Comparison of ENCODE assay signal across 8 cellular contexts in the genomic region with DNA sequence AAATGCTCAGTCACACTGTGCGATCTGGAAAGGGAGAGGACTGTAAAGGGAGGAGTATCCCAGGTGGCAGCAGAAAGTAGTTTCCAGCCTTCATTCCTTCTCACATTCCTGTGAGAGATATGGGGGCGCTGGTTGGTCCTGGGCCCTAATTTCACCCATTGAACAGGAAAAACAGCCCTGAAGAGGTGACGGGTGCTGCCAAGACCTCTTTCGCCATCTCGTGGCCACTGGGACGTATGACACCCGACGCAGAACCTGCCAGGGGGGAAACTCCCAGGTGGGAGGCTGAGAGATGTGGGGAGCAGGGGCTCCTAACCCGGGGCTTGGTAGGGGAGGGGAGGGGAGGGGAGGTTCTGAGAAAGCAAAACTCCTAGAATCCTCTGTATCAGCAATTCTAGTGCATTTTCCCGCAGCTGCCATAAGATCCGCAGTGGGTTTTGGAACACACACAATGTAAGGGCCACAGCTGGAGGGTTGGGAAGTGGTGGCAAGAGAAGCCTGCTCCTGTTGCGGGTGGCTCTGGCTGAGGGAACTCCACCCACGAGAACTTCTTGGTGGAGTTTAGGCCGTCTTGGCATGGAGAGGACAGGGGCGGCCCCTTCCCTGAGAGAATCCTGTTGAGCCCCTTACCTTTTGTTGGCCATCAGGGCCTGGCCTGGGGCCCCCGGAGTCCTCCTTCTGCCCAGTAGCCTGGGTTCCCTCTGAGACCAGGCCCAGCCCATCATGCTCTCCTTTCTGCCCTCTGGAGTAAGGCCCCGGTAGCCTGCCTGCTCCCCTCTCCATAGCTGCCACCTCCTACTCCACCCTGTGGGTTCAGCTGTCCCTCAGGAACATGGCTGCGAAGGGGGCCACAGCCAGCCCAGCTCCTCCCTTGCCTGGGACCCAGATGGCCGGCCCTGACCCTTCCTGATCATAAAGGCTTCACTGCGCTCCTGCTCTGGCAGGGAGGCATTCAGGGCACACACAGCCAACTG.
DNase-seq lines count a peak whose midpoint lies in the region; ATAC-seq lines count a peak whose summit lies in the region.

No MANE protein-coding gene starts in this region.

- H3K27me3 ChIP-seq in CD8-positive, alpha-beta memory T cell (ENCODE audit: insufficient read depth, low read length, poor library complexity, severe bottlenecking), result no peaks in the 10 kb centered on the region

- peaks cover 0 to 2% (median 0%) of the 10 kb centered on the region in 5 donors for H3K9me3 Mint-ChIP-seq in CD8-positive, alpha-beta memory T cell
- H3K9me3 Mint-ChIP-seq in activated naive CD8-positive, alpha-beta T cell treated with anti-CD3 and anti-CD28 coated beads, Interleukin-2, amount 50 U/mL, for 24 hours, result no peaks in the 10 kb centered on the region

- peaks cover 0 to 2% (median 0%) of the 10 kb centered on the region in 3 donors for H3K4me1 Mint-ChIP-seq in CD8-positive, alpha-beta memory T cell
- no peaks in the 10 kb centered on the region for H3K4me1 Mint-ChIP-seq in activated naive CD8-positive, alpha-beta T cell treated with anti-CD3 and anti-CD28 coated beads, Interleukin-2, amount 50 U/mL, for 24 hours

- H3K27ac ChIP-seq in CD8-positive, alpha-beta memory T cell (ENCODE audit: low read depth, low read length), result no peak overlapping the region

- H3K36me3 ChIP-seq in CD8-positive, alpha-beta memory T cell (ENCODE audit: insufficient read depth, low read length), result no peaks in the 10 kb centered on the region

- POLR2A ChIA-PET in CD8-positive, alpha-beta memory T cell (lab: Charles Lee), result no interaction called here

- DNase-seq in CD8-positive, alpha-beta memory T cell, result peak in 3 of 5 donors; percentile 25 to 45 (median 34)
- DNase-seq in RPMI7951 (ENCODE audit: low read depth), result peak; percentile 6
- peak; percentile 40 for DNase-seq in activated naive CD8-positive, alpha-beta T cell treated with anti-CD3 and anti-CD28 coated beads, Interleukin-2, amount 50 U/mL, for 24 hours
- DNase-seq in islet precursor cell, result peak; percentile 70
- peak; percentile 33 for DNase-seq in stimulated activated CD4-positive, alpha-beta T cell treated with anti-CD3 and anti-CD28 coated beads, Interleukin-4, amount 100 ng/mL, for 24 hours

- H3K36me3 Mint-ChIP-seq in CD8-positive, alpha-beta memory T cell, result no peaks in the 10 kb centered on the region
- H3K36me3 Mint-ChIP-seq in activated naive CD8-positive, alpha-beta T cell treated with anti-CD3 and anti-CD28 coated beads, Interleukin-2, amount 50 U/mL, for 24 hours (ENCODE audit: low read depth), result no peaks in the 10 kb centered on the region

- H3K9me3 ChIP-seq in CD8-positive, alpha-beta memory T cell (ENCODE audit: low read length), result no peaks in the 10 kb centered on the region

- peaks cover 0 to 18% of the 10 kb centered on the region in 2 donors for H3K27me3 Mint-ChIP-seq in CD8-positive, alpha-beta memory T cell
- H3K27me3 Mint-ChIP-seq in activated naive CD8-positive, alpha-beta T cell treated with anti-CD3 and anti-CD28 coated beads, Interleukin-2, amount 50 U/mL, for 24 hours, result no peaks in the 10 kb centered on the region

- ATAC-seq in GM18907 (IDR thresholded peaks at IDR 0.05; ENCODE audit: unreplicated experiment) (peak; percentile 92), HG03342 (IDR thresholded peaks at IDR 0.05; ENCODE audit: unreplicated experiment) (peak; percentile 73), GM21447 (IDR thresholded peaks at IDR 0.05; ENCODE audit: unreplicated experiment) (no peak)
- ATAC-seq in activated naive CD8-positive, alpha-beta T cell treated with anti-CD3 and anti-CD28 coated beads, Interleukin-2, amount 50 U/mL, for 24 hours, result peak; percentile 43

- H3K4me1 ChIP-seq in CD8-positive, alpha-beta memory T cell (ENCODE audit: insufficient read depth, low read length), result no peaks in the 10 kb centered on the region

- no peak overlapping the region for H3K4me3 ChIP-seq in CD8-positive, alpha-beta memory T cell (ENCODE audit: low read length)

- no peak overlapping the region for H3K27ac Mint-ChIP-seq in CD8-positive, alpha-beta memory T cell
- no peak overlapping the region for H3K27ac Mint-ChIP-seq in activated naive CD8-positive, alpha-beta T cell treated with anti-CD3 and anti-CD28 coated beads, Interleukin-2, amount 50 U/mL, for 24 hours

- no peak overlapping the region for H3K4me3 Mint-ChIP-seq in CD8-positive, alpha-beta memory T cell
- H3K4me3 Mint-ChIP-seq in activated naive CD8-positive, alpha-beta T cell treated with anti-CD3 and anti-CD28 coated beads, Interleukin-2, amount 50 U/mL, for 24 hours, result no peak overlapping the region

- CTCF ChIA-PET in CD8-positive, alpha-beta memory T cell (lab: Charles Lee), result interaction anchor here (1.5 kb wide), 1 partner anchor 163 kb away, joined by 6 read pairs; no protein-coding TSS in a partner anchor

Comparison
In these comparisons a context has a peak if more than half of its experiments do, and no peak if none do; other contexts are left out.
1. DNase-seq: peak in every context shown above with its lines; median percentile 70 in islet precursor cell; 40 in activated naive CD8-positive, alpha-beta T cell treated with anti-CD3 and anti-CD28 coated beads, Interleukin-2, amount 50 U/mL, for 24 hours; 34 in CD8-positive, alpha-beta memory T cell; 33 in stimulated activated CD4-positive, alpha-beta T cell treated with anti-CD3 and anti-CD28 coated beads, Interleukin-4, amount 100 ng/mL, for 24 hours; 6 in RPMI7951.